Comparison of ENCODE assay signal across 22 cellular contexts in the genomic region with DNA sequence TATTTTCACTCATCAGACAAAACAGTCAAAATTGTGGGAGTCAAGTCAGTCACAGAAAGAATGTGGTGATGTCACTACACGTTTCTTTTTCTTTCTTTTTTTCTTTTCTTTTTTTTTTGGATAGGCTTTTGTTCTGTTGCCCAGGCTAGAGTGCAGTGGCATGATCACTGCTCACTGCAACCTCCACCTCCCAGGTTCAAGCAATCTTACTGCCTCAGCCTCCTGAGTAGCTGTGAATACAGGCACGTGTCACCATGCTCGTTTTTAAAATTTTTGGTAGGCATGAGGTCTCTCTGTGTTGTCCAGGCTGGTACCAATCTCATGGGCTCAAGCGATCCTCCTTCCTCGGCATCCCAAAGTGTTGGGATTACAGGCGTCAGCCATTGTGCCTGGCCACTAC. TPM values are rescaled to one million over a fixed set of nuclear protein-coding genes. Genes with fewer than 3 reads are reported as not detected.
DNase-seq lines count a peak whose midpoint lies in the region; ATAC-seq, FAIRE-seq and TF ChIP-seq lines count a peak whose summit lies in the region.
"Had no signal": no experiment of that assay in that cellular context is flagged by ENCODE, and none has a peak within 500 bp of the region (broad histone marks: within the 10 kb centered on the region; RNA-seq: fewer than 3 reads in every experiment).

No MANE protein-coding gene starts in this region.

- H3K4me3 ChIP-seq in CD8-positive, alpha-beta memory T cell (ENCODE audit: low read length) = no peak overlapping the region
- peak overlapping the region; percentile 78 for H3K4me3 ChIP-seq in OCI-LY7 (ENCODE audit: low read depth, low read length, poor library complexity, severe bottlenecking)
- no peak overlapping the region for H3K4me3 ChIP-seq in body of pancreas
- H3K4me3 ChIP-seq in SK-N-SH (ENCODE audit: low read depth in 2 of 2, low read length in 1 of 2) = no peak overlapping the region
- H3K4me3 ChIP-seq: ascending aorta, psoas muscle, SJSA1 had no signal

- H4K20me1 ChIP-seq in OCI-LY7 (ENCODE audit: insufficient read depth, low read length) = no peaks in the 10 kb centered on the region
- H4K20me1 ChIP-seq in SK-N-SH (ENCODE audit: insufficient read depth) = no peaks in the 10 kb centered on the region

- H3K27me3 ChIP-seq in CD8-positive, alpha-beta memory T cell (ENCODE audit: insufficient read depth, low read length, poor library complexity, severe bottlenecking) = no peaks in the 10 kb centered on the region
- H3K27me3 ChIP-seq in body of pancreas (no peaks in the 10 kb centered on the region), SK-N-SH (ENCODE audit: insufficient read depth) (peaks cover 18% of the 10 kb centered on the region; the same call in 1 of the 2 replicates)
- H3K27me3 ChIP-seq: ascending aorta, SJSA1 had no signal

- H2AFZ ChIP-seq in OCI-LY7 (ENCODE audit: low read length) (no peak overlapping the region), SK-N-SH (ENCODE audit: low read depth) (no peak overlapping the region)

- TF ChIP-seq EP300 in SK-N-SH (IDR thresholded peaks at IDR 0.05; ENCODE audit: borderline replicate concordance in 1 of 2, low read depth in 1 of 2, low read length in 1 of 2) = no peak

- WGBS in body of pancreas, 2 donors = 50 to 64% methylated on average over 6 of the region's 6 CpGs
- 22% methylated on average over 6 of the region's 6 CpGs for WGBS in SK-N-SH (ENCODE audit: low lambda C conversion rate)

- no peaks in the 10 kb centered on the region for H3K27me3 Mint-ChIP-seq in CD8-positive, alpha-beta memory T cell
- H3K27me3 Mint-ChIP-seq in dendritic cell treated with granulocyte-macrophage colony-stimulating factor and Interleukin-4, amounts not matched to agents 40 ng/mL and 50 ng/mL, for 4 days = no peaks in the 10 kb centered on the region
- H3K27me3 Mint-ChIP-seq: type B pancreatic cell had no signal

- intact Hi-C loops in OCI-LY7 (cut with micrococcal nuclease; ENCODE audit: unreplicated experiment) (loop anchor here (2.0 to 10.0 kb wide), 2 partner anchors 666 to 1036 kb away; partner anchors contain the start of gene RIMKLB), body of pancreas (cut with DNase I) (no loop called here)
- intact Hi-C loops in dendritic cell treated with granulocyte-macrophage colony-stimulating factor and Interleukin-4, amounts not matched to agents 40 ng/mL and 50 ng/mL, for 4 days (cut with micrococcal nuclease) = no loop called here

- peaks cover 3% of the 10 kb centered on the region for H3K4me1 ChIP-seq in CD8-positive, alpha-beta memory T cell (ENCODE audit: insufficient read depth, low read length)
- peaks cover 77% of the 10 kb centered on the region for H3K4me1 ChIP-seq in OCI-LY7 (ENCODE audit: insufficient read depth, low read length, poor library complexity, severe bottlenecking)
- H3K4me1 ChIP-seq in body of pancreas = no peaks in the 10 kb centered on the region
- no peaks in the 10 kb centered on the region for H3K4me1 ChIP-seq in SK-N-SH (ENCODE audit: control insufficient read depth in 1 of 2, insufficient read depth in 2 of 2, low read depth in 1 of 2, low read length in 1 of 2)
- H3K4me1 ChIP-seq: ascending aorta, BE2C, psoas muscle, SJSA1 had no signal

- peak overlapping the region in 2 of 8 donors; percentile 86 to 87 for H3K27ac Mint-ChIP-seq in CD8-positive, alpha-beta memory T cell
- H3K27ac Mint-ChIP-seq in dendritic cell treated with granulocyte-macrophage colony-stimulating factor and Interleukin-4, amounts not matched to agents 40 ng/mL and 50 ng/mL, for 4 days = peak overlapping the region; percentile 88
- H3K27ac Mint-ChIP-seq: type B pancreatic cell had no signal

- BruUV-seq in OCI-LY7 (replicated peaks; lab: Mats Ljungman, UMichigan) = no TSS peak

- peaks cover 9 to 41% (median 13%) of the 10 kb centered on the region in 3 donors for H3K4me1 Mint-ChIP-seq in CD8-positive, alpha-beta memory T cell
- H3K4me1 Mint-ChIP-seq in dendritic cell treated with granulocyte-macrophage colony-stimulating factor and Interleukin-4, amounts not matched to agents 40 ng/mL and 50 ng/mL, for 4 days (ENCODE audit: low read depth) = peaks cover 19% of the 10 kb centered on the region

- no peak for TF ChIP-seq CTCF in OCI-LY7 (conservative IDR thresholded peaks at IDR 0.05; ENCODE audit: low read length)
- TF ChIP-seq CTCF in body of pancreas (IDR thresholded peaks at IDR 0.05) = no peak
- TF ChIP-seq CTCF in SK-N-SH (IDR thresholded peaks at IDR 0.05) = no peak

- no peaks in the 10 kb centered on the region for H3K36me3 Mint-ChIP-seq in CD8-positive, alpha-beta memory T cell
- no peaks in the 10 kb centered on the region for H3K36me3 Mint-ChIP-seq in dendritic cell treated with granulocyte-macrophage colony-stimulating factor and Interleukin-4, amounts not matched to agents 40 ng/mL and 50 ng/mL, for 4 days (ENCODE audit: low read depth)
- H3K36me3 Mint-ChIP-seq: type B pancreatic cell had no signal

- H3K9ac ChIP-seq in SK-N-SH = no peak overlapping the region

- no peak for TF ChIP-seq RAD21 in SK-N-SH (IDR thresholded peaks at IDR 0.05; ENCODE audit: low read length)

- POLR2A ChIA-PET in CD8-positive, alpha-beta memory T cell (lab: Charles Lee) = no interaction called here
- POLR2A ChIA-PET in OCI-LY7 (lab: Charles Lee) (interaction anchor here (0.5 to 5.5 kb wide), 22 partner anchors 9 to 666 kb away, joined by 3 to 98 read pairs (median 9); partner anchors contain the start of genes CD69 and CLEC2D), SK-N-SH (lab: Yijun Ruan, JAX) (no interaction called here)

- no peaks in the 10 kb centered on the region for H3K36me3 ChIP-seq in CD8-positive, alpha-beta memory T cell (ENCODE audit: insufficient read depth, low read length)
- H3K36me3 ChIP-seq in OCI-LY7 (ENCODE audit: insufficient read depth, low read length) (peaks cover 19% of the 10 kb centered on the region), body of pancreas (replicated peaks in 1 of 2; ENCODE audit: insufficient read depth in 1 of 2, low read depth in 2 of 2) (no peaks in the 10 kb centered on the region), SK-N-SH (replicated peaks in 1 of 2; ENCODE audit: control insufficient read depth in 1 of 2, insufficient read depth in 2 of 2, low read length in 1 of 2) (no peaks in the 10 kb centered on the region)
- H3K36me3 ChIP-seq: ascending aorta, BE2C, SJSA1 had no signal

- no peaks in the 10 kb centered on the region for H3F3A ChIP-seq in SK-N-SH (replicated peaks; ENCODE audit: insufficient read depth)

- H3K4me2 ChIP-seq in OCI-LY7 (ENCODE audit: low read length) (peak overlapping the region; percentile 80), SK-N-SH (no peak overlapping the region)

- H3K9me2 ChIP-seq in OCI-LY7 (ENCODE audit: insufficient read depth, low read length) (no peaks in the 10 kb centered on the region), SK-N-SH (no peaks in the 10 kb centered on the region)

- no peaks in the 10 kb centered on the region for H3K9me3 Mint-ChIP-seq in CD8-positive, alpha-beta memory T cell
- H3K9me3 Mint-ChIP-seq in dendritic cell treated with granulocyte-macrophage colony-stimulating factor and Interleukin-4, amounts not matched to agents 40 ng/mL and 50 ng/mL, for 4 days = no peaks in the 10 kb centered on the region
- H3K9me3 Mint-ChIP-seq: type B pancreatic cell had no signal

- H3K4me3 Mint-ChIP-seq in CD8-positive, alpha-beta memory T cell = peak overlapping the region in 4 of 7 donors; percentile 15 to 83 (median 72)
- peak overlapping the region; percentile 32 for H3K4me3 Mint-ChIP-seq in dendritic cell treated with granulocyte-macrophage colony-stimulating factor and Interleukin-4, amounts not matched to agents 40 ng/mL and 50 ng/mL, for 4 days
- H3K4me3 Mint-ChIP-seq: type B pancreatic cell had no signal

- no peak for ATAC-seq in body of pancreas
- ATAC-seq: psoas muscle had no signal

- no peak for DNase-seq in CD8-positive, alpha-beta memory T cell
- no peak for DNase-seq in GM12891 (ENCODE audit: insufficient read length, low spot score)
- peak; percentile 69 for DNase-seq in OCI-LY7 (ENCODE audit: low spot score)
- no peak for DNase-seq in germinal center (ENCODE audit: low spot score)
- no peak for DNase-seq in pons (ENCODE audit: low spot score)
- no peak for DNase-seq in body of pancreas
- no peak for DNase-seq in SK-N-SH
- DNase-seq: activated gamma-delta T cell, BE2C, DMS153, hippocampal formation, mammary epithelial cell, NCI-H187 treated with DMSO at 0.1 percent for 48 hours, NCI-H446, psoas muscle had no signal

- H3K79me2 ChIP-seq in OCI-LY7 (ENCODE audit: insufficient read depth, low read depth, low read length) (peaks cover 87% of the 10 kb centered on the region), SK-N-SH (ENCODE audit: insufficient read depth) (no peaks in the 10 kb centered on the region)

- TF ChIP-seq POLR2A in GM12891 (IDR thresholded peaks at IDR 0.05; ENCODE audit: low read depth, low read length) = no peak
- TF ChIP-seq POLR2A in body of pancreas (IDR thresholded peaks at IDR 0.05) = no peak

- peak; percentile 59 for FAIRE-seq in GM12891 (lab: Jason Lieb, UNC)
- FAIRE-seq: keratinocyte had no signal

- CTCF ChIA-PET in CD8-positive, alpha-beta memory T cell (lab: Charles Lee) = interaction anchor here (1.0 kb wide), 1 partner anchor 19 kb away, joined by 3 read pairs; no protein-coding TSS in a partner anchor
- CTCF ChIA-PET in OCI-LY7 (lab: Charles Lee; ENCODE audit: unreplicated experiment) = interaction anchor here (0.8 kb wide), 1 partner anchor 28 kb away, joined by 3 read pairs; no protein-coding TSS in a partner anchor
- CTCF ChIA-PET in SK-N-SH (lab: Yijun Ruan, JAX) = interaction anchor here (1.0 to 1.7 kb wide), 6 partner anchors 9 to 195 kb away, joined by 3 to 7 read pairs (median 4); no protein-coding TSS in a partner anchor

- no peaks in the 10 kb centered on the region for H3K9me3 ChIP-seq in CD8-positive, alpha-beta memory T cell (ENCODE audit: low read length)
- H3K9me3 ChIP-seq in OCI-LY7 (ENCODE audit: low read length) = peaks cover 7% of the 10 kb centered on the region; the same call in 1 of the 2 replicates
- no peaks in the 10 kb centered on the region for H3K9me3 ChIP-seq in body of pancreas
- no peaks in the 10 kb centered on the region for H3K9me3 ChIP-seq in SK-N-SH
- H3K9me3 ChIP-seq: ascending aorta, BE2C, psoas muscle, SJSA1 had no signal

- no peak overlapping the region for H3K27ac ChIP-seq in CD8-positive, alpha-beta memory T cell (ENCODE audit: low read depth, low read length)
- H3K27ac ChIP-seq in OCI-LY7 (ENCODE audit: low read depth, low read length, poor library complexity, severe bottlenecking) = peak overlapping the region; percentile 99
- H3K27ac ChIP-seq in body of pancreas = no peak overlapping the region
- H3K27ac ChIP-seq in SK-N-SH (ENCODE audit: low read depth in 2 of 2, low read length in 1 of 2) = no peak overlapping the region
- H3K27ac ChIP-seq: ascending aorta, psoas muscle, SJSA1 had no signal

RNA-seq across cellular contexts. Expression of gene CLECL1, which starts 2.3 kb away (rescaled TPM):
- 1 to 10 TPM; 3.6 to 4.7 TPM for total RNA-seq in CD8-positive, alpha-beta memory T cell
- polyA plus RNA-seq in CD8-positive, alpha-beta memory T cell = 14.3 TPM
- 24.6 TPM for polyA plus RNA-seq in GM12891 (2012; ENCODE audit: low read depth, missing spikeins)
- 68.4 and 73.3 TPM in 2 replicates for total RNA-seq in OCI-LY7 (2014; rRNA removed; shearing (Covaris generic))
- total RNA-seq in OCI-LY7 (2022) = 106 and 114 TPM in 2 replicates
- total RNA-seq in body of pancreas = not detected
- polyA plus RNA-seq in SK-N-SH (2012; rRNA removed) = not detected in 2 replicates
- not detected in 2 replicates for polyA plus RNA-seq in SK-N-SH (2012; cell fraction: cytosol; rRNA removed)
- polyA plus RNA-seq in SK-N-SH (2012; cell fraction: nucleus; rRNA removed) = not detected in 2 replicates
- total RNA-seq: ascending aorta, HT1080, mammary epithelial cell, SJSA1 had no signal
- polyA plus RNA-seq: keratinocyte, mammary epithelial cell, neural cell had no signal

RNA-seq across cellular contexts. Expression of gene CD69, which starts 30.1 kb away (rescaled TPM):
- total RNA-seq in CD8-positive, alpha-beta memory T cell = 10 to 100 TPM; 66.8 to 67.1 TPM
- polyA plus RNA-seq in CD8-positive, alpha-beta memory T cell = 253 TPM
- 23.7 TPM for polyA plus RNA-seq in GM12891 (2012; ENCODE audit: low read depth, missing spikeins)
- total RNA-seq in OCI-LY7 (2014; rRNA removed; shearing (Covaris generic)) = 12.3 and 13.7 TPM in 2 replicates
- total RNA-seq in OCI-LY7 (2022) (9.7 and 10.3 TPM in 2 replicates), body of pancreas (1 to 10 TPM; 3.1 to 4.0 TPM)
- not detected in 2 replicates for polyA plus RNA-seq in SK-N-SH (2012; rRNA removed)
- not detected in 2 replicates for polyA plus RNA-seq in SK-N-SH (2012; cell fraction: cytosol; rRNA removed)
- not detected in 2 replicates for polyA plus RNA-seq in SK-N-SH (2012; cell fraction: nucleus; rRNA removed)
- total RNA-seq: mammary epithelial cell had no signal
- polyA plus RNA-seq: keratinocyte, mammary epithelial cell had no signal

Comparison
In these comparisons a context has a peak if more than half of its experiments do, and no peak if none do; other contexts are left out.
1. RNA of gene CLECL1, which starts 2.3 kb away (total RNA-seq): 68.4 to 114 TPM in OCI-LY7; 3.6 to 4.7 TPM in CD8-positive, alpha-beta memory T cell and not detected in body of pancreas; every median in the first group is over 10 times any median in the second.
2. RNA of gene CD69, which starts 30.1 kb away (total RNA-seq): 66.8 to 67.1 TPM in CD8-positive, alpha-beta memory T cell; 9.7 to 13.7 TPM in OCI-LY7 and 3.1 to 4.0 TPM in body of pancreas; every median in the first group is over 4 times any median in the second.